Comparison of ENCODE assay signal across 16 cellular contexts in genomic region chr1:31961536-31961935, GRCh38. TPM values are rescaled to one million over a fixed set of nuclear protein-coding genes. Genes with fewer than 3 reads are reported as not detected.
A peak's percentile ranks its signal among the peaks of the same experiment; 100 is the strongest.
DNase-seq lines count a peak whose midpoint lies in the region; ATAC-seq and TF ChIP-seq lines count a peak whose summit lies in the region.
"Had no signal": no experiment of that assay in that cellular context is flagged by ENCODE, and none has a peak within 500 bp of the region (broad histone marks: within the 10 kb centered on the region; RNA-seq: fewer than 3 reads in every experiment).

No MANE protein-coding gene starts in this region.

- no peak for ATAC-seq in activated T-cell treated with anti-CD3 and anti-CD28 coated beads, Interleukin-2, amount 50 U/mL, for 72 hours (replicated peaks in 1 of 2)
- peak; percentile 31 to 35 for ATAC-seq in stimulated activated naive B cell treated with anti-CD40 and anti-IgM and Interleukin-4, amounts not matched to agents 10 μg/mL and 1 μg/mL and 100 μg/mL, for 72 hours (replicated peaks)
- ATAC-seq in Right ventricle myocardium superior (ENCODE audit: poor library complexity), result no peak
- ATAC-seq: foreskin keratinocyte, GM23338, WTC11 had no signal

- no peak for TF ChIP-seq CTCF in ovary (IDR thresholded peaks at IDR 0.05)

- intact Hi-C loops in ovary (cut with DNase I), result loop anchor here in 2 of 4 donors (10.0 kb wide), 1 partner anchor 167 kb away; no protein-coding TSS in a partner anchor
- intact Hi-C loops in Right ventricle myocardium superior (cut with DNase I), result loop anchor here (10.0 kb wide), 1 partner anchor 137 kb away; no protein-coding TSS in a partner anchor

- no peaks in the 10 kb centered on the region for H3K36me3 ChIP-seq in adipocyte (ENCODE audit: control insufficient read depth, insufficient read depth, low read length, severe bottlenecking)
- H3K36me3 ChIP-seq in ovary, result no peaks in the 10 kb centered on the region
- H3K36me3 ChIP-seq: SJSA1 had no signal

- H3K9me3 ChIP-seq in adipocyte (ENCODE audit: control insufficient read depth, low read length) (no peaks in the 10 kb centered on the region), ovary (no peaks in the 10 kb centered on the region)
- H3K9me3 ChIP-seq: SJSA1 had no signal

- DNase-seq in activated T-cell treated with anti-CD3 and anti-CD28 coated beads, Interleukin-2, amount 50 U/mL, for 72 hours, result no peak
- DNase-seq in activated T-cell treated with anti-CD3 and anti-CD28 coated beads, Interleukin-2, amount 50 U/mL, for 1 hour, result no peak
- DNase-seq in MV-4-11 (lab: John Stamatoyannopoulos, UW), result peak; percentile 68
- DNase-seq in adipocyte (ENCODE audit: low read depth), result no peak
- no peak for DNase-seq in stimulated activated naive B cell treated with anti-CD40 and anti-IgM and Interleukin-4, amounts not matched to agents 10 μg/mL and 1 μg/mL and 100 μg/mL, for 72 hours
- DNase-seq in ovary, result no peak
- no peak for DNase-seq in NCI-H1436 treated with DMSO at 0.1 percent for 48 hours (lab: John Stamatoyannopoulos, UW)
- no peak for DNase-seq in Right ventricle myocardium superior
- DNase-seq: foreskin keratinocyte; NCI-H1092 treated with DMSO at 0.1 percent for 48 hours; NK-92 treated with Interleukin-12 subunit alpha and Interleukin-12 subunit beta, amount 100 ng/mL, for 24 hours had no signal

- H3K9ac ChIP-seq in adipocyte (ENCODE audit: low read length), result peak overlapping the region; percentile 44

- H3K27me3 Mint-ChIP-seq in activated T-cell treated with anti-CD3 and anti-CD28 coated beads, Interleukin-2, amount 50 U/mL, for 72 hours (ENCODE audit: low read depth), result no peaks in the 10 kb centered on the region
- H3K27me3 Mint-ChIP-seq in stimulated activated naive B cell treated with anti-CD40 and anti-IgM and Interleukin-4, amounts not matched to agents 10 μg/mL and 1 μg/mL and 100 μg/mL, for 72 hours, result no peaks in the 10 kb centered on the region

- H3K27me3 ChIP-seq in adipocyte (replicated peaks; ENCODE audit: control insufficient read depth, insufficient read depth, low read length) (no peaks in the 10 kb centered on the region), ovary (no peaks in the 10 kb centered on the region)
- H3K27me3 ChIP-seq: foreskin keratinocyte, SJSA1 had no signal

- 77 to 82% (median 79%) methylated on average over 8 of the region's 8 CpGs for WGBS in ovary, 3 donors

- no peak for TF ChIP-seq POLR2A in ovary (IDR thresholded peaks at IDR 0.05)

- H3K4me1 ChIP-seq in adipocyte (ENCODE audit: control insufficient read depth, insufficient read depth, low read length) (peaks cover 16% of the 10 kb centered on the region), ovary (ENCODE audit: insufficient read depth) (peaks cover 5% of the 10 kb centered on the region)

- H3K4me3 Mint-ChIP-seq in activated T-cell treated with anti-CD3 and anti-CD28 coated beads, Interleukin-2, amount 50 U/mL, for 72 hours, result peak overlapping the region; percentile 23 to 56
- H3K4me3 Mint-ChIP-seq in stimulated activated naive B cell treated with anti-CD40 and anti-IgM and Interleukin-4, amounts not matched to agents 10 μg/mL and 1 μg/mL and 100 μg/mL, for 72 hours, result peak overlapping the region; percentile 29 to 55
- H3K4me3 Mint-ChIP-seq: GM23338, WTC11 had no signal

- H3K4me3 ChIP-seq in adipocyte (ENCODE audit: low read length) (no peak overlapping the region), ovary (no peak overlapping the region)
- H3K4me3 ChIP-seq: GM23338, lung, SJSA1, skin epidermis had no signal

- no peak for TF ChIP-seq EP300 in ovary (IDR thresholded peaks at IDR 0.05)

- H3K4me1 Mint-ChIP-seq in activated T-cell treated with anti-CD3 and anti-CD28 coated beads, Interleukin-2, amount 50 U/mL, for 72 hours (ENCODE audit: low read depth), result peaks cover 80% of the 10 kb centered on the region
- H3K4me1 Mint-ChIP-seq in stimulated activated naive B cell treated with anti-CD40 and anti-IgM and Interleukin-4, amounts not matched to agents 10 μg/mL and 1 μg/mL and 100 μg/mL, for 72 hours, result peaks cover 36 to 55% of the 10 kb centered on the region in 2 donors

- H3K27ac Mint-ChIP-seq in activated T-cell treated with anti-CD3 and anti-CD28 coated beads, Interleukin-2, amount 50 U/mL, for 72 hours, result peak overlapping the region; percentile 70
- H3K27ac Mint-ChIP-seq in stimulated activated naive B cell treated with anti-CD40 and anti-IgM and Interleukin-4, amounts not matched to agents 10 μg/mL and 1 μg/mL and 100 μg/mL, for 72 hours, result peak overlapping the region; percentile 89
- H3K27ac Mint-ChIP-seq: GM23338, WTC11 had no signal

- no peaks in the 10 kb centered on the region for H3K36me3 Mint-ChIP-seq in activated T-cell treated with anti-CD3 and anti-CD28 coated beads, Interleukin-2, amount 50 U/mL, for 72 hours (ENCODE audit: insufficient read depth in 2 of 2)
- no peaks in the 10 kb centered on the region for H3K36me3 Mint-ChIP-seq in stimulated activated naive B cell treated with anti-CD40 and anti-IgM and Interleukin-4, amounts not matched to agents 10 μg/mL and 1 μg/mL and 100 μg/mL, for 72 hours
- H3K36me3 Mint-ChIP-seq: WTC11 had no signal

- H3K27ac ChIP-seq in ovary, result no peak overlapping the region
- H3K27ac ChIP-seq: foreskin keratinocyte, SJSA1 had no signal

- no peaks in the 10 kb centered on the region for H3K9me3 Mint-ChIP-seq in activated T-cell treated with anti-CD3 and anti-CD28 coated beads, Interleukin-2, amount 50 U/mL, for 72 hours
- H3K9me3 Mint-ChIP-seq in stimulated activated naive B cell treated with anti-CD40 and anti-IgM and Interleukin-4, amounts not matched to agents 10 μg/mL and 1 μg/mL and 100 μg/mL, for 72 hours, result no peaks in the 10 kb centered on the region
- H3K9me3 Mint-ChIP-seq: GM23338, WTC11 had no signal

RNA-seq across cellular contexts. Expression of gene PTP4A2, which starts 23.4 kb away (rescaled TPM):
- 100 to 1,000 TPM; 437 to 541 TPM for total RNA-seq in activated T-cell treated with anti-CD3 and anti-CD28 coated beads, Interleukin-2, amount 50 U/mL, for 72 hours
- 100 to 1,000 TPM; 207 to 366 (median 249) TPM for total RNA-seq in ovary
- 100 to 1,000 TPM in 1 of 2 donors, 10 to 100 TPM in 1; 92.5 to 246 TPM for polyA plus RNA-seq in ovary
- total RNA-seq in Right ventricle myocardium superior, result 271 TPM

RNA-seq across cellular contexts. Expression of gene KHDRBS1, which starts 52.1 kb away (rescaled TPM):
- total RNA-seq in activated T-cell treated with anti-CD3 and anti-CD28 coated beads, Interleukin-2, amount 50 U/mL, for 72 hours, result 100 to 1,000 TPM; 138 to 156 TPM
- 100 to 1,000 TPM in 5 of 7 donors, 10 to 100 TPM in 2; 84.3 to 184 (median 164) TPM for total RNA-seq in ovary
- 100 to 1,000 TPM; 137 to 138 TPM for polyA plus RNA-seq in ovary
- total RNA-seq in Right ventricle myocardium superior, result 51.0 TPM

Comparison
In these comparisons a context has a peak if more than half of its experiments do, and no peak if none do; other contexts are left out.
1. ATAC-seq: peak in stimulated activated naive B cell treated with anti-CD40 and anti-IgM and Interleukin-4, amounts not matched to agents 10 μg/mL and 1 μg/mL and 100 μg/mL, for 72 hours (2 of 2); none in activated T-cell treated with anti-CD3 and anti-CD28 coated beads, Interleukin-2, amount 50 U/mL, for 72 hours (0 of 2) and Right ventricle myocardium superior (single experiment).